Comparison of ENCODE assay signal across 8 cellular contexts in the genomic region with DNA sequence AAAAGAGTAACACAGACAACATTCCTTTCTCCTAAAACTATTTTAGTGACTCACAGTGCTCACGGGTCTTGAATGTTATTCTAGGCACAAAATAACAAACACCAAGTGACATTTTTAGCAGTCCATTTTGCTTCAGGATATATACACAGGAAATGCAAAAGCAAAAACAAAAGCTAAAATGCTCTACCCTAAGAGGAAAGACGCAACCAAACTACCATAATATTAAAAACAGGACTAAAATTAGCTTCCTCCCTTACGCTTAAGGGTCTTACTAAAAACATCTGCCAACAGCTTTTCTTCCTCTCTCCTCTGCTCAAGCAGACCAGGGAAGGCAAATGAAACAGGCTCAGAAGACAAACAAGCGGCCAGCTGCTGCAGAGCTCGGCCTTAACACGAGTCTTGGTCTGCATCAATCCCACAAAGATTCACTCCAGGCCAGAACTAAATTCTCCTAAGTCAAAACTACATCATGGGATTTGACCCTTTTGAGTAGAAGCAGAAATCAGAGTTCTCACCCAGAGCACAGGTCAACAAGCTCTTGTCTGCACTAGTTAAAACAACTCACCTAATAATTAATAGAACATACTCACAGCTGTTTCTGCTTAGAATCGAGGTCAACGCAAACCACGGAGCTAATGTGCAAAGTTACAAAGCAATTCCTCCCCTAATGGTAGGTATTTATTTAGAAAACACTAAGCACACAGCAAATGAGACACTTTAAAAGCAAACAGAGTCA.
DNase-seq lines count a peak whose midpoint lies in the region; ATAC-seq and TF ChIP-seq lines count a peak whose summit lies in the region.

No MANE protein-coding gene starts in this region.

- H3K4me3 ChIP-seq in fibroblast of mammary gland (ENCODE audit: control insufficient read depth, low read depth, low read length), result no peak overlapping the region
- no peak overlapping the region for H3K4me3 ChIP-seq in prostate gland
- no peak overlapping the region for H3K4me3 ChIP-seq in HAP-1

- POLR2A ChIA-PET in T-cell (lab: Charles Lee), result interaction anchor here in 1 of 2 donors (1.3 to 2.0 kb wide), 7 partner anchors 9 to 55 kb away, joined by 4 to 11 read pairs (median 6); no protein-coding TSS in a partner anchor

- DNase-seq in EH (ENCODE audit: low read depth) (peak; percentile 90), T-cell (no peak), fibroblast of mammary gland (ENCODE audit: low read depth) (peak; percentile 77), prostate gland (ENCODE audit: low spot score) (no peak), HAP-1 (ENCODE audit: low spot score in 2 of 2) (no peak), T1000 (lab: John Stamatoyannopoulos, UW) (no peak)
- DNase-seq in stimulated activated CD4-positive, alpha-beta T cell treated with anti-CD3 and anti-CD28 coated beads, Interleukin-4, amount 100 ng/mL, for 1 hour, result no peak

- H3K9me3 ChIP-seq in prostate gland (no peaks in the 10 kb centered on the region), HAP-1 (no peaks in the 10 kb centered on the region)

- WGBS in prostate gland, result 49% methylated on average over 9 of the region's 9 CpGs

- H3K9me3 Mint-ChIP-seq in T-cell, result no peaks in the 10 kb centered on the region

- H3K27ac Mint-ChIP-seq in T-cell, result peak overlapping the region; percentile 91 to 96

- CTCF ChIA-PET in T-cell (lab: Charles Lee), result interaction anchor here in 1 of 2 donors (0.5 to 3.0 kb wide), 25 partner anchors 9 to 619 kb away, joined by 3 to 18 read pairs (median 4); partner anchors contain the start of gene RAPGEF1

- in situ Hi-C loops in HAP-1 (cut with MboI; ENCODE audit: low sequenced_read_pairs), result no loop called here

- TF ChIP-seq CTCF in fibroblast of mammary gland (conservative IDR thresholded peaks at IDR 0.05; ENCODE audit: control insufficient read depth, insufficient read depth, low read depth, low read length) (no peak), prostate gland (IDR thresholded peaks at IDR 0.05) (no peak)

- H3K36me3 ChIP-seq in prostate gland, result no peaks in the 10 kb centered on the region
- no peaks in the 10 kb centered on the region; the same call in 1 of the 2 replicates for H3K36me3 ChIP-seq in HAP-1 (replicated peaks)

- peaks cover 94 to 96% (median 95%) of the 10 kb centered on the region in 3 donors for H3K4me1 Mint-ChIP-seq in T-cell

- H3K4me1 ChIP-seq in prostate gland (replicated peaks) (peaks cover 3% of the 10 kb centered on the region), HAP-1 (peaks cover 32% of the 10 kb centered on the region)

- H3K36me3 Mint-ChIP-seq in T-cell, result peaks cover 9% of the 10 kb centered on the region

- H3K27ac ChIP-seq in prostate gland, result peak overlapping the region; percentile 73 to 75

- intact Hi-C loops in prostate gland (cut with DNase I), result loop anchor here (5.0 kb wide), 2 partner anchors 35 to 55 kb away; no protein-coding TSS in a partner anchor

- H3K27me3 Mint-ChIP-seq in T-cell, result no peaks in the 10 kb centered on the region

- peak overlapping the region; percentile 72 to 81 (median 73) for H3K4me3 Mint-ChIP-seq in T-cell

- H3K27me3 ChIP-seq in prostate gland (replicated peaks; ENCODE audit: insufficient read depth), result no peaks in the 10 kb centered on the region
- H3K27me3 ChIP-seq in HAP-1 (ENCODE audit: low read depth), result no peaks in the 10 kb centered on the region

- ATAC-seq in HG02678 (IDR thresholded peaks at IDR 0.05; ENCODE audit: unreplicated experiment), result peak; percentile 45
- ATAC-seq in T-cell (replicated peaks in 1 of 4), result peak in 1 of 4 experiments; percentile 18

- TF ChIP-seq POLR2A in prostate gland (IDR thresholded peaks at IDR 0.05), result no peak

Comparison
In these comparisons a context has a peak if more than half of its experiments do, and no peak if none do; other contexts are left out.
1. DNase-seq: peak in EH (single experiment) and fibroblast of mammary gland (single experiment); none in T-cell (0 of 34), prostate gland (single experiment), stimulated activated CD4-positive, alpha-beta T cell treated with anti-CD3 and anti-CD28 coated beads, Interleukin-4, amount 100 ng/mL, for 1 hour (single experiment), HAP-1 (0 of 2) and T1000 (single experiment).